ENCODE assay signal across 1 cellular context in the genomic region with DNA sequence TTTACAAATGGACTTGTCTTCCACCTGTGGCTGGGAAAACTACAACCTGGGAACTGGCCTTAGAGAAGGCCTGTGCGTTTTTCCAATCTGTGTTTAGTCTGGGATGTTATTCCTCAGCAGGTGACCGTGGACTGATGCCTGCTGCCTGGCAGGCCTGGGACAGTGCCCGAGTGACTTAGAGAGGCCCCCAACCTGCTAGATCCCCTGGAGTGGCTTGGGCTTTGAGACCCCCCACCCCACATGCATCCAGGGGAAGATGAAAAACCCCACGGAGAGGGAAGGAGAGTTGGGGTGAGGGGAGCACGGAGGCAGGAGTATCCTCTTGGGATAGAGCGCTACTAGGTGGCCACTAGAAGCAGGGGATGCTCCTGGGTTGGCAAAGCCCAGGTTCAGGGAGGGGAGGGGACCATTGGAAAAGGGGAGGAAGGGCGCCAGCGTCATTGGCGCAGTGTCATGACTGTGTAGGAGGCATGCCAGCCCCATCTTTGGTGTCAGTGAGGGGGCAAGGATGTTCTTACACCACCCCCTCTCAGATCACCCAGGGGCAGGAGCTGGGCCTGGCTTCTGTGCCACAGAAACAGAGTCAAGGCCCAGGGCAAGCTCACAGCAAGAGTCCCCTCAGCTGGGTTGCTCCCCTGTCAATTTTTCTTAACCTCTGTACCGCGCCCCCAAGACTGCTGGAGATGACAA.
TF ChIP-seq lines count a peak whose summit lies in the region.

No MANE protein-coding gene starts in this region.

TF ChIP-seq in SK-N-SH, 30 proteins besides CTCF, POLR2A, EP300 and RAD21 (continued from another document):
- TF ChIP-seq, protein P1, sequence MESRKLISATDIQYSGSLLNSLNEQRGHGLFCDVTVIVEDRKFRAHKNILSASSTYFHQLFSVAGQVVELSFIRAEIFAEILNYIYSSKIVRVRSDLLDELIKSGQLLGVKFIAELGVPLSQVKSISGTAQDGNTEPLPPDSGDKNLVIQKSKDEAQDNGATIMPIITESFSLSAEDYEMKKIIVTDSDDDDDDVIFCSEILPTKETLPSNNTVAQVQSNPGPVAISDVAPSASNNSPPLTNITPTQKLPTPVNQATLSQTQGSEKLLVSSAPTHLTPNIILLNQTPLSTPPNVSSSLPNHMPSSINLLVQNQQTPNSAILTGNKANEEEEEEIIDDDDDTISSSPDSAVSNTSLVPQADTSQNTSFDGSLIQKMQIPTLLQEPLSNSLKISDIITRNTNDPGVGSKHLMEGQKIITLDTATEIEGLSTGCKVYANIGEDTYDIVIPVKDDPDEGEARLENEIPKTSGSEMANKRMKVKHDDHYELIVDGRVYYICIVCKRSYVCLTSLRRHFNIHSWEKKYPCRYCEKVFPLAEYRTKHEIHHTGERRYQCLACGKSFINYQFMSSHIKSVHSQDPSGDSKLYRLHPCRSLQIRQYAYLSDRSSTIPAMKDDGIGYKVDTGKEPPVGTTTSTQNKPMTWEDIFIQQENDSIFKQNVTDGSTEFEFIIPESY (IDR thresholded peaks at IDR 0.05; ENCODE audit: borderline replicate concordance, low read depth) = no peak
- no peak for TF ChIP-seq RXRA (IDR thresholded peaks at IDR 0.05; ENCODE audit: borderline replicate concordance, low read depth)
- TF ChIP-seq REST (IDR thresholded peaks at IDR 0.05; ENCODE audit: low read depth, low read length) = no peak
- no peak for TF ChIP-seq TEAD4 (IDR thresholded peaks at IDR 0.05; ENCODE audit: borderline replicate concordance, insufficient read depth)
- TF ChIP-seq CHD2 (IDR thresholded peaks at IDR 0.05; ENCODE audit: low read length, partially characterized antibody) = no peak
- TF ChIP-seq, protein P2, sequence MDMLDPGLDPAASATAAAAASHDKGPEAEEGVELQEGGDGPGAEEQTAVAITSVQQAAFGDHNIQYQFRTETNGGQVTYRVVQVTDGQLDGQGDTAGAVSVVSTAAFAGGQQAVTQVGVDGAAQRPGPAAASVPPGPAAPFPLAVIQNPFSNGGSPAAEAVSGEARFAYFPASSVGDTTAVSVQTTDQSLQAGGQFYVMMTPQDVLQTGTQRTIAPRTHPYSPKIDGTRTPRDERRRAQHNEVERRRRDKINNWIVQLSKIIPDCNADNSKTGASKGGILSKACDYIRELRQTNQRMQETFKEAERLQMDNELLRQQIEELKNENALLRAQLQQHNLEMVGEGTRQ (IDR thresholded peaks at IDR 0.05; ENCODE audit: borderline replicate concordance, low read depth, low read length) = no peak
